ENCODE assay signal across 8 cellular contexts in genomic region chr10:16950686-16951681, GRCh38.
A peak's percentile ranks its signal among the peaks of the same experiment; 100 is the strongest.
DNase-seq lines count a peak whose midpoint lies in the region; ATAC-seq and TF ChIP-seq lines count a peak whose summit lies in the region.

No MANE protein-coding gene starts in this region.

- DNase-seq in NCI-H82 (lab: John Stamatoyannopoulos, UW) (peak; percentile 63), NCI-H82 treated with DMSO at 0.1 percent for 48 hours (lab: John Stamatoyannopoulos, UW; ENCODE audit: unreplicated experiment) (no peak), SJCRH30 (peak; percentile 79 to 83), fibroblast of pulmonary artery (ENCODE audit: low read depth) (peak; percentile 76), sciatic nerve (ENCODE audit: low spot score) (no peak), epidermal melanocyte (ENCODE audit: insufficient read length, low spot score) (no peak), SKM-1 treated with dmso at 0.1 percent for 144 hours (lab: John Stamatoyannopoulos, UW; ENCODE audit: unreplicated experiment) (no peak)

- no peaks in the 10 kb centered on the region for H3K36me3 ChIP-seq in SJCRH30

- H3K27ac ChIP-seq in SJCRH30, result peak overlapping the region; percentile 44; the same call in 1 of the 2 replicates

- intact Hi-C loops in sciatic nerve (cut with DNase I), result loop anchor here (5.0 kb wide), 1 partner anchor 56 kb away; no protein-coding TSS in a partner anchor

- H3K27me3 ChIP-seq in SJCRH30, result no peaks in the 10 kb centered on the region

- no peaks in the 10 kb centered on the region for H3K9me3 ChIP-seq in SJCRH30 (replicated peaks)

- H3K4me3 ChIP-seq in SJCRH30 (no peak overlapping the region), fibroblast of pulmonary artery (replicated peaks; ENCODE audit: low read depth, low read length) (no peak overlapping the region)

- ATAC-seq in sciatic nerve, result peak; percentile 34
- ATAC-seq in GM21576 (IDR thresholded peaks at IDR 0.05; ENCODE audit: unreplicated experiment), result no peak

- peaks cover 38% of the 10 kb centered on the region for H3K4me1 ChIP-seq in SJCRH30

- TF ChIP-seq CTCF in fibroblast of pulmonary artery (IDR thresholded peaks at IDR 0.05; ENCODE audit: low read length, missing control alignments), result no peak

Comparison
In these comparisons a context has a peak if more than half of its experiments do, and no peak if none do; other contexts are left out.
1. DNase-seq: peak in NCI-H82 (single experiment), SJCRH30 (2 of 2) and fibroblast of pulmonary artery (single experiment); none in NCI-H82 treated with DMSO at 0.1 percent for 48 hours (single experiment), sciatic nerve (single experiment), epidermal melanocyte (single experiment) and SKM-1 treated with dmso at 0.1 percent for 144 hours (single experiment).